Comparison of ENCODE assay signal across 1 cellular context in the genomic region with DNA sequence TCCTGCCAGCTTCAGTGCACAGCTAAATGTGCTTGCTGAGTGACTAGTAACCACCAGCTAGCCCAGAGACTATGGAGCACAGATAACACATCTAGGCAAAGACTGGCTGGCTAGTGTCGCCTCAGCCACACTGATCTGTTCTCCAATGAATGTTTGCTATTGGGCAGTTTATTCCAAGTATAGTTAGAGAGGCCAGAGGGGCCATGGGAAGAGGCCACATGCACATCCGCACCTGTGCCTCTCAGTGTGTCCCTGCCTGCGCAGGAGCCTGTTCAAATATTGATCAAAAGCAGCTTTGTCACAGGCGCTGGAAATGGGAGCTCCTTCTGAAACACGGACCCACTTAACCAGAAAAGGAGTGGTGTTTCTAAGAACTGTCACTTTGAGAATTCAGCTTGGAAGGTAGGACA.
TF ChIP-seq lines count a peak whose summit lies in the region.

No MANE protein-coding gene starts in this region.

TF ChIP-seq in HepG2, 621 proteins besides CTCF, POLR2A, EP300 and RAD21 (continued from another document and continues in another):
- TF ChIP-seq ZFYVE20 (CRISPR knock-in tag; IDR thresholded peaks at IDR 0.05; ENCODE audit: borderline replicate concordance, low read depth) (no peak), ZNF451 (CRISPR knock-in tag; IDR thresholded peaks at IDR 0.05) (no peak), NR1H2 (CRISPR knock-in tag; IDR thresholded peaks at IDR 0.05; ENCODE audit: borderline replicate concordance, low read depth) (no peak), TAF15 (IDR thresholded peaks at IDR 0.05; ENCODE audit: low read depth, low read length, poor library complexity, severe bottlenecking) (no peak), KMT2A (CRISPR knock-in tag; IDR thresholded peaks at IDR 0.05) (no peak), ZFP41 (CRISPR knock-in tag; IDR thresholded peaks at IDR 0.05; ENCODE audit: borderline replicate concordance) (no peak), ZNF703 (CRISPR knock-in tag; IDR thresholded peaks at IDR 0.05; ENCODE audit: borderline replicate concordance) (no peak), TMF1 (CRISPR knock-in tag; IDR thresholded peaks at IDR 0.05; ENCODE audit: low read depth) (no peak), RBM22 (optimal IDR thresholded peaks at IDR 0.05; ENCODE audit: low read length) (no peak), ZNF331 (CRISPR knock-in tag; IDR thresholded peaks at IDR 0.05) (no peak), ZNF501 (CRISPR knock-in tag; IDR thresholded peaks at IDR 0.05) (no peak), ZNF547 (CRISPR knock-in tag; IDR thresholded peaks at IDR 0.05) (no peak), CEBPB (IDR thresholded peaks at IDR 0.05; ENCODE audit: borderline replicate concordance, low read depth, low read length) (no peak), PHF8 (CRISPR knock-in tag; IDR thresholded peaks at IDR 0.05) (no peak), ZKSCAN1 (IDR thresholded peaks at IDR 0.05; ENCODE audit: low read length) (no peak), FOSL1 (CRISPR knock-in tag; IDR thresholded peaks at IDR 0.05; ENCODE audit: borderline replicate concordance) (no peak), ZSCAN29 (CRISPR knock-in tag; conservative IDR thresholded peaks at IDR 0.05) (no peak), ARNTL (CRISPR knock-in tag; IDR thresholded peaks at IDR 0.05) (0 out of 2 replicates have a peak, but pooled peaks have one; percentile 39), HDAC2 (CRISPR knock-in tag; IDR thresholded peaks at IDR 0.05) (0 out of 2 replicates have a peak, but pooled peaks have one; percentile 35), ZFP36L2 (CRISPR knock-in tag; IDR thresholded peaks at IDR 0.05) (no peak), ZNF562 (CRISPR knock-in tag; IDR thresholded peaks at IDR 0.05; ENCODE audit: borderline replicate concordance) (no peak), PLRG1 (conservative IDR thresholded peaks at IDR 0.05) (no peak), MATR3 (CRISPR knock-in tag; IDR thresholded peaks at IDR 0.05) (no peak), RCOR2 (CRISPR knock-in tag; IDR thresholded peaks at IDR 0.05) (no peak), GATAD1 (CRISPR knock-in tag; IDR thresholded peaks at IDR 0.05) (no peak), SIX4 (CRISPR knock-in tag; IDR thresholded peaks at IDR 0.05) (no peak), ZNF446 (CRISPR knock-in tag; IDR thresholded peaks at IDR 0.05) (no peak), NFE2L2 (IDR thresholded peaks at IDR 0.05; ENCODE audit: low read length) (no peak)
- TF ChIP-seq, protein P1, sequence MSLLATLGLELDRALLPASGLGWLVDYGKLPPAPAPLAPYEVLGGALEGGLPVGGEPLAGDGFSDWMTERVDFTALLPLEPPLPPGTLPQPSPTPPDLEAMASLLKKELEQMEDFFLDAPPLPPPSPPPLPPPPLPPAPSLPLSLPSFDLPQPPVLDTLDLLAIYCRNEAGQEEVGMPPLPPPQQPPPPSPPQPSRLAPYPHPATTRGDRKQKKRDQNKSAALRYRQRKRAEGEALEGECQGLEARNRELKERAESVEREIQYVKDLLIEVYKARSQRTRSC (CRISPR knock-in tag; IDR thresholded peaks at IDR 0.05; ENCODE audit: low read depth), result no peak
- TF ChIP-seq, protein P2, sequence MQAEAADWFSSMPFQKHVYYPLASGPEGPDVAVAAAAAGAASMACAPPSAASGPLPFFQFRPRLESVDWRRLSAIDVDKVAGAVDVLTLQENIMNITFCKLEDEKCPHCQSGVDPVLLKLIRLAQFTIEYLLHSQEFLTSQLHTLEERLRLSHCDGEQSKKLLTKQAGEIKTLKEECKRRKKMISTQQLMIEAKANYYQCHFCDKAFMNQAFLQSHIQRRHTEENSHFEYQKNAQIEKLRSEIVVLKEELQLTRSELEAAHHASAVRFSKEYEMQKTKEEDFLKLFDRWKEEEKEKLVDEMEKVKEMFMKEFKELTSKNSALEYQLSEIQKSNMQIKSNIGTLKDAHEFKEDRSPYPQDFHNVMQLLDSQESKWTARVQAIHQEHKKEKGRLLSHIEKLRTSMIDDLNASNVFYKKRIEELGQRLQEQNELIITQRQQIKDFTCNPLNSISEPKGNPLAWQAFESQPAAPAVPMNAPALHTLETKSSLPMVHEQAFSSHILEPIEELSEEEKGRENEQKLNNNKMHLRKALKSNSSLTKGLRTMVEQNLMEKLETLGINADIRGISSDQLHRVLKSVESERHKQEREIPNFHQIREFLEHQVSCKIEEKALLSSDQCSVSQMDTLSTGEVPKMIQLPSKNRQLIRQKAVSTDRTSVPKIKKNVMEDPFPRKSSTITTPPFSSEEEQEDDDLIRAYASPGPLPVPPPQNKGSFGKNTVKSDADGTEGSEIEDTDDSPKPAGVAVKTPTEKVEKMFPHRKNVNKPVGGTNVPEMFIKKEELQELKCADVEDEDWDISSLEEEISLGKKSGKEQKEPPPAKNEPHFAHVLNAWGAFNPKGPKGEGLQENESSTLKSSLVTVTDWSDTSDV (CRISPR knock-in tag; IDR thresholded peaks at IDR 0.05), result no peak
- TF ChIP-seq, protein P3, sequence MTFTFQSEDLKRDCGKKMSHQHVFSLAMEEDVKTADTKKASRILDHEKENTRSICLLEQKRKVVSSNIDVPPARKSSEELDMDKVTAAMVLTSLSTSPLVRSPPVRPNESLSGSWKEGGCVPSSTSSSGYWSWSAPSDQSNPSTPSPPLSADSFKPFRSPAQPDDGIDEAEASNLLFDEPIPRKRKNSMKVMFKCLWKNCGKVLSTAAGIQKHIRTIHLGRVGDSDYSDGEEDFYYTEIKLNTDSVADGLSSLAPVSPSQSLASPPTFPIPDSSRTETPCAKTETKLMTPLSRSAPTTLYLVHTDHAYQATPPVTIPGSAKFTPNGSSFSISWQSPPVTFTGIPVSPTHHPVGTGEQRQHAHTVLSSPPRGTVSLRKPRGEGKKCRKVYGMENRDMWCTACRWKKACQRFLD (CRISPR knock-in tag; IDR thresholded peaks at IDR 0.05; ENCODE audit: borderline replicate concordance), result no peak
- TF ChIP-seq, protein P4, sequence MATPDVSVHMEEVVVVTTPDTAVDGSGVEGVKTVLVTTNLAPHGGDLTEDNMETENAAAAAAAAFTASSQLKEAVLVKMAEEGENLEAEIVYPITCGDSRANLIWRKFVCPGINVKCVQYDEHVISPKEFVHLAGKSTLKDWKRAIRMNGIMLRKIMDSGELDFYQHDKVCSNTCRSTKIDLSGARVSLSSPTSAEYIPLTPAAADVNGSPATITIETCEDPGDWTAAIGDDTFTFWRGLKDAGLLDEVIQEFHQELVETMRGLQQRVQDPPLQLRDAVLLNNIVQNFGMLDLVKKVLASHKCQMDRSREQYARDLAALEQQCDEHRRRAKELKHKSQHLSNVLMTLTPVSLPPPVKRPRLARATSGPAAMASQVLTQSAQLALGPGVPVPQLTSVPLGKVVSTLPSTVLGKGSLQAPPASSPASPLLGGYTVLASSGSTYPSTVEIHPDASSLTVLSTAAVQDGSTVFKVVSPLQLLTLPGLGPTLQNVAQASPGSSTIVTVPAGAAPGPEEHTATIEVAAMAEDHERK (CRISPR knock-in tag; IDR thresholded peaks at IDR 0.05; ENCODE audit: low read depth), result no peak
- TF ChIP-seq, protein P5, sequence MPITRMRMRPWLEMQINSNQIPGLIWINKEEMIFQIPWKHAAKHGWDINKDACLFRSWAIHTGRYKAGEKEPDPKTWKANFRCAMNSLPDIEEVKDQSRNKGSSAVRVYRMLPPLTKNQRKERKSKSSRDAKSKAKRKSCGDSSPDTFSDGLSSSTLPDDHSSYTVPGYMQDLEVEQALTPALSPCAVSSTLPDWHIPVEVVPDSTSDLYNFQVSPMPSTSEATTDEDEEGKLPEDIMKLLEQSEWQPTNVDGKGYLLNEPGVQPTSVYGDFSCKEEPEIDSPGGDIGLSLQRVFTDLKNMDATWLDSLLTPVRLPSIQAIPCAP (CRISPR knock-in tag; IDR thresholded peaks at IDR 0.05; ENCODE audit: low read depth), result no peak
- TF ChIP-seq, protein P6, sequence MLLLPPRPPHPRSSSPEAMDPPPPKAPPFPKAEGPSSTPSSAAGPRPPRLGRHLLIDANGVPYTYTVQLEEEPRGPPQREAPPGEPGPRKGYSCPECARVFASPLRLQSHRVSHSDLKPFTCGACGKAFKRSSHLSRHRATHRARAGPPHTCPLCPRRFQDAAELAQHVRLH (CRISPR knock-in tag; IDR thresholded peaks at IDR 0.05; ENCODE audit: borderline replicate concordance, low read depth), result no peak
- TF ChIP-seq, protein P7, sequence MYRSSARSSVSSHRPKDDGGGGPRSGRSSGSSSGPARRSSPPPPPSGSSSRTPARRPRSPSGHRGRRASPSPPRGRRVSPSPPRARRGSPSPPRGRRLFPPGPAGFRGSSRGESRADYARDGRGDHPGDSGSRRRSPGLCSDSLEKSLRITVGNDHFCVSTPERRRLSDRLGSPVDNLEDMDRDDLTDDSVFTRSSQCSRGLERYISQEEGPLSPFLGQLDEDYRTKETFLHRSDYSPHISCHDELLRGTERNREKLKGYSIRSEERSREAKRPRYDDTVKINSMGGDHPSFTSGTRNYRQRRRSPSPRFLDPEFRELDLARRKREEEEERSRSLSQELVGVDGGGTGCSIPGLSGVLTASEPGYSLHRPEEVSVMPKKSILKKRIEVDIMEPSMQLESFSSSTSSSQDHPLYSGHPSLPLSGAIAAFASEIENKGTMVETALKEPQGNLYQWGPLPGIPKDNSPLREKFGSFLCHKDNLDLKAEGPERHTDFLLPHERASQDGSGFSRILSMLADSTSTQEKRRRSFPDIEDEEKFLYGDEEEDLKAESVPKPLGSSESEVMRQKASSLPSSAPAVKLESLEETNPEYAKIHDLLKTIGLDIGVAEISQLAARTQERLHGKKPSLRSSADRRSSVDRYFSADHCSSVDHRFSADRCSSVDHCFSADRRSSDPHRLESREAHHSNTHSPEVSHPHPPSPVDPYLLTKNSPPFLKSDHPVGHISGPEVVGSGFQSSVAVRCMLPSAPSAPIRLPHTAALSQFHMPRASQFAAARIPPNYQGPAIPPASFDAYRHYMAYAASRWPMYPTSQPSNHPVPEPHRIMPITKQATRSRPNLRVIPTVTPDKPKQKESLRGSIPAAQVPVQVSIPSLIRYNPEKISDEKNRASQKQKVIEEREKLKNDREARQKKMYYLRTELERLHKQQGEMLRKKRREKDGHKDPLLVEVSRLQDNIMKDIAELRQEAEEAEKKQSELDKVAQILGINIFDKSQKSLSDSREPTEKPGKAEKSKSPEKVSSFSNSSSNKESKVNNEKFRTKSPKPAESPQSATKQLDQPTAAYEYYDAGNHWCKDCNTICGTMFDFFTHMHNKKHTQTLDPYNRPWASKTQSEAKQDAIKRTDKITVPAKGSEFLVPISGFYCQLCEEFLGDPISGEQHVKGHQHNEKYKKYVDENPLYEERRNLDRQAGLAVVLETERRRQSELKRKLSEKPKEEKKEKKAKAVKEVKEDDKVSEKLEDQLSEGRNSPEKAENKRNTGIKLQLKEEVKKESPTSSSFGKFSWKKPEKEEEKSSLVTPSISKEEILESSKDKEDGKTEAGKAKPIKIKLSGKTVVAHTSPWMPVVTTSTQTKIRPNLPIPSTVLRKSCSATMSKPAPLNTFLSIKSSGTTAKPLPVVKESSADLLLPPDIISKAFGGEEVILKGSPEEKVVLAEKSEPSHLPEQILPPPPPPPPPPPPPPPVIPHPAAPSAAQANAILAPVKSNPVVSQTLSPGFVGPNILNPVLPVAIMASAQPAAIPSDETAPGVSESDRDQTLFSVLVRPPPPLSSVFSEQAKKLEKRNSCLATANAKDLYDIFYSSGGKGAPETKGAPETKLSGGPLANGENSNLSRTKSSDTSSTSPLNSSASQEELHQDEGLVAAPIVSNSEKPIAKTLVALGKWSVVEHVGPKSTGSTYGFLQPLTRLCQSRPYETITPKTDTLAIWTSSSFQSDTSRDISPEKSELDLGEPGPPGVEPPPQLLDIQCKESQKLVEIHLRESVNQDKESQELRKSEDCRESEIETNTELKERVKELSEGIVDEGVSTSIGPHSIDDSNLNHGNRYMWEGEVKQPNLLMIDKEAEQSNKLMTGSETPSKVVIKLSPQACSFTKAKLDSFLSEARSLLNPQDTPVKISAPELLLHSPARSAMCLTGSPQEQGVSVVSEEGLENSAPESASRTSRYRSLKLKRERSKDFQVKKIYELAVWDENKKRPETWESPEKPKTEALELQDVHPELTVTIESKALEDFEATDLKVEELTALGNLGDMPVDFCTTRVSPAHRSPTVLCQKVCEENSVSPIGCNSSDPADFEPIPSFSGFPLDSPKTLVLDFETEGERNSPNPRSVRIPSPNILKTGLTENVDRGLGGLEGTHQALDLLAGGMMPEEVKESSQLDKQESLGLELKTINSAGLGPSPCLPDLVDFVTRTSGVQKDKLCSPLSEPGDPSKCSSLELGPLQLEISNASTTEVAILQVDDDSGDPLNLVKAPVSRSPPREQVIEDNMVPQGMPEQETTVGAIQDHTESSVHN (CRISPR knock-in tag; IDR thresholded peaks at IDR 0.05), result no peak
- TF ChIP-seq, protein P8, sequence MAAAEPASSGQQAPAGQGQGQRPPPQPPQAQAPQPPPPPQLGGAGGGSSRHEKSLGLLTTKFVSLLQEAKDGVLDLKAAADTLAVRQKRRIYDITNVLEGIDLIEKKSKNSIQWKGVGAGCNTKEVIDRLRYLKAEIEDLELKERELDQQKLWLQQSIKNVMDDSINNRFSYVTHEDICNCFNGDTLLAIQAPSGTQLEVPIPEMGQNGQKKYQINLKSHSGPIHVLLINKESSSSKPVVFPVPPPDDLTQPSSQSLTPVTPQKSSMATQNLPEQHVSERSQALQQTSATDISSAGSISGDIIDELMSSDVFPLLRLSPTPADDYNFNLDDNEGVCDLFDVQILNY (CRISPR knock-in tag; conservative IDR thresholded peaks at IDR 0.05), result no peak
- TF ChIP-seq, protein P9, sequence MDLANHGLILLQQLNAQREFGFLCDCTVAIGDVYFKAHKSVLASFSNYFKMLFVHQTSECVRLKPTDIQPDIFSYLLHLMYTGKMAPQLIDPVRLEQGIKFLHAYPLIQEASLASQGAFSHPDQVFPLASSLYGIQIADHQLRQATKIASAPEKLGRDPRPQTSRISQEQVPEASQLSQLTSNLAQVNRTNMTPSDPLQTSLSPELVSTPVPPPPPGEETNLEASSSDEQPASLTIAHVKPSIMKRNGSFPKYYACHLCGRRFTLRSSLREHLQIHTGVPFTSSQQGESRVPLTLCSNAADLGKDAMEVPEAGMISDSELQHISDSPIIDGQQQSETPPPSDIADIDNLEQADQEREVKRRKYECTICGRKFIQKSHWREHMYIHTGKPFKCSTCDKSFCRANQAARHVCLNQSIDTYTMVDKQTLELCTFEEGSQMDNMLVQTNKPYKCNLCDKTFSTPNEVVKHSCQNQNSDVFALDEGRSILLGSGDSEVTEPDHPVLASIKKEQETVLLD (CRISPR knock-in tag; IDR thresholded peaks at IDR 0.05; ENCODE audit: low read depth), result no peak
- TF ChIP-seq, protein P10, sequence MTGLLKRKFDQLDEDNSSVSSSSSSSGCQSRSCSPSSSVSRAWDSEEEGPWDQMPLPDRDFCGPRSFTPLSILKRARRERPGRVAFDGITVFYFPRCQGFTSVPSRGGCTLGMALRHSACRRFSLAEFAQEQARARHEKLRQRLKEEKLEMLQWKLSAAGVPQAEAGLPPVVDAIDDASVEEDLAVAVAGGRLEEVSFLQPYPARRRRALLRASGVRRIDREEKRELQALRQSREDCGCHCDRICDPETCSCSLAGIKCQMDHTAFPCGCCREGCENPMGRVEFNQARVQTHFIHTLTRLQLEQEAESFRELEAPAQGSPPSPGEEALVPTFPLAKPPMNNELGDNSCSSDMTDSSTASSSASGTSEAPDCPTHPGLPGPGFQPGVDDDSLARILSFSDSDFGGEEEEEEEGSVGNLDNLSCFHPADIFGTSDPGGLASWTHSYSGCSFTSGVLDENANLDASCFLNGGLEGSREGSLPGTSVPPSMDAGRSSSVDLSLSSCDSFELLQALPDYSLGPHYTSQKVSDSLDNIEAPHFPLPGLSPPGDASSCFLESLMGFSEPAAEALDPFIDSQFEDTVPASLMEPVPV (CRISPR knock-in tag; IDR thresholded peaks at IDR 0.05), result no peak
- TF ChIP-seq, protein P11, sequence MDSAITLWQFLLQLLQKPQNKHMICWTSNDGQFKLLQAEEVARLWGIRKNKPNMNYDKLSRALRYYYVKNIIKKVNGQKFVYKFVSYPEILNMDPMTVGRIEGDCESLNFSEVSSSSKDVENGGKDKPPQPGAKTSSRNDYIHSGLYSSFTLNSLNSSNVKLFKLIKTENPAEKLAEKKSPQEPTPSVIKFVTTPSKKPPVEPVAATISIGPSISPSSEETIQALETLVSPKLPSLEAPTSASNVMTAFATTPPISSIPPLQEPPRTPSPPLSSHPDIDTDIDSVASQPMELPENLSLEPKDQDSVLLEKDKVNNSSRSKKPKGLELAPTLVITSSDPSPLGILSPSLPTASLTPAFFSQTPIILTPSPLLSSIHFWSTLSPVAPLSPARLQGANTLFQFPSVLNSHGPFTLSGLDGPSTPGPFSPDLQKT (CRISPR knock-in tag; IDR thresholded peaks at IDR 0.05; ENCODE audit: borderline replicate concordance), result no peak
